Comparison of ENCODE assay signal across 15 cellular contexts in the genomic region with DNA sequence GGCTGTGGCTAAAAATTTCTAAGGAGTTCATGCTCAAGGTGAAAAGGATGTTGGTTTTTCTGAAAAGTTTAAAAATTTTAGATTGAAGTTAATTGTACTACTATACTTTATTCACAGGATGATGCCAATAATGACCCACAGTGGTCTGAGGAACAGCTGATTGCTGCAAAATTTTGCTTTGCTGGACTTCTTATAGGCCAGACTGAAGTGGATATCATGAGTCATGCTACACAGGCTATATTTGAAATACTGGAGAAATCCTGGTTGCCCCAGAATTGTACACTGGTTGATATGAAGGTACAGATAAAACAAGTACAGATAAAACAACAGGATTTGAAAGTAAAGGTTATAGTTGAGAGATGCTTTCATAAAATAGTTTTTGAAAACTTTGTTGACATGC. TPM values are rescaled to one million over a fixed set of nuclear protein-coding genes. Genes with fewer than 3 reads are reported as not detected.
"Had no signal": no experiment of that assay in that cellular context is flagged by ENCODE, and none has a peak within 500 bp of the region (broad histone marks: within the 10 kb centered on the region; RNA-seq: fewer than 3 reads in every experiment).

No MANE protein-coding gene starts in this region.

- FAIRE-seq: keratinocyte had no signal

- H3K4me3 ChIP-seq: ascending aorta, esophagus squamous epithelium, lower lobe of right lung, thyroid gland had no signal

- H3K4me1 ChIP-seq: ascending aorta, esophagus squamous epithelium, lower lobe of right lung, thyroid gland had no signal

- ATAC-seq: activated CD4-positive, CD25-positive, alpha-beta regulatory T cell treated with anti-CD3 and anti-CD28 coated beads, Interleukin-2, amount 50 U/mL, for 24 hours; effector memory CD8-positive, alpha-beta T cell; lower lobe of right lung had no signal

- H3K27me3 Mint-ChIP-seq: effector memory CD8-positive, alpha-beta T cell had no signal

- H3K9me3 Mint-ChIP-seq: activated naive CD4-positive, alpha-beta T cell treated with anti-CD3 and anti-CD28 coated beads for 36 hours; effector memory CD8-positive, alpha-beta T cell; nephron had no signal

- H3K27me3 ChIP-seq: ascending aorta, esophagus squamous epithelium, thyroid gland had no signal

- H3K9me3 ChIP-seq: ascending aorta, esophagus squamous epithelium, lower lobe of right lung, thyroid gland had no signal

- H3K4me3 Mint-ChIP-seq: activated naive CD4-positive, alpha-beta T cell treated with anti-CD3 and anti-CD28 coated beads for 36 hours; effector memory CD8-positive, alpha-beta T cell; nephron had no signal

- H3K27ac Mint-ChIP-seq: activated naive CD4-positive, alpha-beta T cell treated with anti-CD3 and anti-CD28 coated beads for 36 hours; nephron had no signal

- DNase-seq: activated naive CD4-positive, alpha-beta T cell treated with anti-CD3 and anti-CD28 coated beads for 36 hours; effector memory CD8-positive, alpha-beta T cell; esophagus squamous epithelium; foreskin fibroblast; hippocampal formation; lower lobe of right lung; stimulated activated naive CD4-positive, alpha-beta T cell; SW 1271; T1000; thyroid gland had no signal

- H3K27ac ChIP-seq: ascending aorta, esophagus squamous epithelium, lower lobe of right lung, thyroid gland had no signal

- H3K4me1 Mint-ChIP-seq: nephron had no signal

RNA-seq across cellular contexts. Expression of gene ARL9, which starts 57.3 kb away (rescaled TPM):
- total RNA-seq: ascending aorta, lower lobe of right lung, subcutaneous adipose tissue had no signal
